16 cellular contexts compared by ENCODE assay signal in genomic region chr11:22674470-22675426, GRCh38. TPM values are rescaled to one million over a fixed set of nuclear protein-coding genes. Genes with fewer than 3 reads are reported as not detected.
A peak's percentile ranks its signal among the peaks of the same experiment; 100 is the strongest.
DNase-seq lines count a peak whose midpoint lies in the region; ATAC-seq and TF ChIP-seq lines count a peak whose summit lies in the region.
"Had no signal": no experiment of that assay in that cellular context is flagged by ENCODE, and none has a peak within 500 bp of the region (broad histone marks: within the 10 kb centered on the region; RNA-seq: fewer than 3 reads in every experiment).

No MANE protein-coding gene starts in this region.

- DNase-seq in COLO668 (lab: John Stamatoyannopoulos, UW; ENCODE audit: unreplicated experiment): peak; percentile 51
- DNase-seq in NCI-H526 (lab: John Stamatoyannopoulos, UW): peak; percentile 82
- DNase-seq in left lung: no peak
- DNase-seq in GF-D8 (lab: John Stamatoyannopoulos, UW): no peak
- no peak for DNase-seq in NCI-H2196 treated with DMSO at 0.1 percent for 48 hours (lab: John Stamatoyannopoulos, UW; ENCODE audit: unreplicated experiment)
- DNase-seq: activated naive CD4-positive, alpha-beta T cell treated with anti-CD3 and anti-CD28 coated beads, Interleukin-2, amount 10 ng/mL, durations not matched to agents 7 days and 5 days; Kasumi-1; NCI-H146; NCI-H748 treated with DMSO at 0.1 percent for 48 hours; SK-N-SH had no signal

- H3K27ac ChIP-seq in left lung: no peak overlapping the region
- H3K27ac ChIP-seq: neutrophil, skin epidermis had no signal

- no peak for TF ChIP-seq CTCF in left lung (IDR thresholded peaks at IDR 0.05)

- ATAC-seq in GM19023 (IDR thresholded peaks at IDR 0.05; ENCODE audit: unreplicated experiment) (peak; percentile 38), left lung (peak; percentile 12), GM21423 (IDR thresholded peaks at IDR 0.05; ENCODE audit: unreplicated experiment) (no peak), HG02981 (IDR thresholded peaks at IDR 0.05; ENCODE audit: unreplicated experiment) (no peak)
- ATAC-seq: Panc1 had no signal

- intact Hi-C loops in left lung (cut with DNase I): no loop called here

- H3K4me3 ChIP-seq in left lung: no peak overlapping the region
- H3K4me3 ChIP-seq: skin epidermis had no signal

- H3K9me3 ChIP-seq in left lung: no peaks in the 10 kb centered on the region
- H3K9me3 ChIP-seq: neutrophil, SK-N-SH had no signal

- no peaks in the 10 kb centered on the region for H3K36me3 ChIP-seq in left lung
- H3K36me3 ChIP-seq: neutrophil had no signal

- no peaks in the 10 kb centered on the region for H3K4me1 ChIP-seq in left lung

- peaks cover 0 to 14% of the 10 kb centered on the region in 2 donors for H3K27me3 ChIP-seq in left lung

RNA-seq across cellular contexts. Expression of gene GAS2, which starts 8.3 kb away (rescaled TPM):
- 1 to 10 TPM in 1 of 2 donors, under 1 TPM in 1; 0.96 to 2.1 TPM for total RNA-seq in left lung

RNA-seq across cellular contexts. Expression of gene FANCF, which starts 49.1 kb away (rescaled TPM):
- total RNA-seq in left lung: 1 to 10 TPM; 8.7 to 9.5 TPM

Comparison
In these comparisons a context has a peak if more than half of its experiments do, and no peak if none do; other contexts are left out.
1. DNase-seq: peak in COLO668 (single experiment) and NCI-H526 (2 of 2); none in left lung (0 of 2), GF-D8 (single experiment) and NCI-H2196 treated with DMSO at 0.1 percent for 48 hours (single experiment).
2. ATAC-seq: peak in GM19023 (single experiment) and left lung (single experiment); none in GM21423 (single experiment) and HG02981 (single experiment).